ENCODE assay signal across 1 cellular context in genomic region chr12:92412931-92413685, GRCh38.
TF ChIP-seq lines count a peak whose summit lies in the region.

No MANE protein-coding gene starts in this region.

TF ChIP-seq in GM23338, 12 proteins besides CTCF, POLR2A, EP300 and RAD21 (continued from another document):
- no peak for TF ChIP-seq ZNF462 (CRISPR knock-in tag; IDR thresholded peaks at IDR 0.05)
- no peak for TF ChIP-seq STAT1 (IDR thresholded peaks at IDR 0.05; ENCODE audit: unreplicated experiment)
- no peak for TF ChIP-seq JUNB (IDR thresholded peaks at IDR 0.05; ENCODE audit: unreplicated experiment)
- TF ChIP-seq ZNF114 (CRISPR knock-in tag; IDR thresholded peaks at IDR 0.05): no peak
- no peak for TF ChIP-seq CREB1 (CRISPR knock-in tag; IDR thresholded peaks at IDR 0.05; ENCODE audit: low read depth)
